Comparison of ENCODE assay signal across 13 cellular contexts in the genomic region with DNA sequence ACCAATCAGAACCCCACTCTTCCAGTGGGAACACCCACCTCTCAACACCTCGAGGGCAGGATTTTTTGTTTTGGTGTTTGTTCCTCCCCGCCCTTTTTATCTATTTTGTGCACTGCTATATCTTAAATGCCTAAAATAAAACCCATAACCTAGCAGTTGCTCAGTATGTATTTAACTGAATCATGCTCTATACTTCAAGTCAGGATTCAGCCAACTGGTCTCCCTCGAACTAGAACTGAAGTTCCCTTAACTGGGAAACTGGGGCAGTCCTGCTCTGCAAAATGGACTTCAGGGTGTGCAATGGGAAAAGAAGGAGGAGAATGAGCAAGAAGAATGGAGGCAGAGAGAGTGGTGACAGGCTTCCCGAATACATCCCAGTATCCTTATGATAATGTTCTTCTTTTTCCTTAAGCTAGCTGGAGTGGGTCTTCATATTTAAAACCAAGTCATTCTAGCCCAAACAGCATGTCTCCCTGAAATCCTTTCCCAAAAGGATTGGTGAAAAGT.
"Had no signal": no experiment of that assay in that cellular context is flagged by ENCODE, and none has a peak within 500 bp of the region (broad histone marks: within the 10 kb centered on the region; RNA-seq: fewer than 3 reads in every experiment).

No MANE protein-coding gene starts in this region.

- DNase-seq: activated B cell treated with CpG ODN at 0.5 μM for 24 hours; activated CD4-positive, alpha-beta T cell treated with anti-CD3 and anti-CD28 coated beads for 48 hours; activated CD8-positive, alpha-beta T cell treated with anti-CD3 and anti-CD28 coated beads for 36 hours; activated gamma-delta T cell; activated naive CD8-positive, alpha-beta T cell treated with anti-CD3 and anti-CD28 coated beads for 36 hours; activated T-cell treated with anti-CD3 and anti-CD28 coated beads, Interleukin-2, amount 50 U/mL, for 48 hours; dermis blood vessel endothelial cell; immature natural killer cell; left cardiac atrium; stimulated activated naive CD8-positive, alpha-beta T cell treated with anti-CD3 and anti-CD28 coated beads, Interleukin-15, amount 100 ng/mL, for 72 hours; thyroid gland had no signal

- H3K27me3 ChIP-seq: heart left ventricle, thyroid gland had no signal

- H3K36me3 ChIP-seq: heart left ventricle, thyroid gland had no signal

- H3K4me3 ChIP-seq: heart left ventricle, lung, thyroid gland had no signal

- H3K9me3 ChIP-seq: thyroid gland had no signal

- ATAC-seq: activated CD8-positive, alpha-beta T cell treated with anti-CD3 and anti-CD28 coated beads for 36 hours; stimulated activated naive CD8-positive, alpha-beta T cell treated with anti-CD3 and anti-CD28 coated beads, Interleukin-15, amount 100 ng/mL, for 72 hours had no signal
